10 cellular contexts compared by ENCODE assay signal in genomic region chr17:45226620-45227019, GRCh38. TPM values are rescaled to one million over a fixed set of nuclear protein-coding genes. Genes with fewer than 3 reads are reported as not detected.
DNase-seq lines count a peak whose midpoint lies in the region; ATAC-seq, FAIRE-seq and TF ChIP-seq lines count a peak whose summit lies in the region.
"Had no signal": no experiment of that assay in that cellular context is flagged by ENCODE, and none has a peak within 500 bp of the region (broad histone marks: within the 10 kb centered on the region; RNA-seq: fewer than 3 reads in every experiment).

No MANE protein-coding gene starts in this region.

- no peak overlapping the region for H3K18ac ChIP-seq in IMR-90 (ENCODE audit: low read depth, low read length)

- H3K9ac ChIP-seq in BLaER1 (peak overlapping the region; percentile 90), IMR-90 (ENCODE audit: low read depth, low read length) (no peak overlapping the region), astrocyte (ENCODE audit: low read length) (no peak overlapping the region)

- dilution Hi-C loops in IMR-90 (cut with HindIII; ENCODE audit: low sequenced_read_pairs, unreplicated experiment), result no loop called here

- no peaks in the 10 kb centered on the region for H3K36me3 Mint-ChIP-seq in astrocyte (ENCODE audit: low read depth, unreplicated experiment)
- H3K36me3 Mint-ChIP-seq in naive thymus-derived CD8-positive, alpha-beta T cell, result peaks cover 0 to 2% (median 0%) of the 10 kb centered on the region in 3 donors

- peak overlapping the region; percentile 99 for H2AK5ac ChIP-seq in IMR-90 (ENCODE audit: low read depth, low read length)

- peaks cover 12% of the 10 kb centered on the region for H3K4me1 Mint-ChIP-seq in astrocyte (ENCODE audit: low read depth, unreplicated experiment)
- H3K4me1 Mint-ChIP-seq in naive thymus-derived CD8-positive, alpha-beta T cell, result peaks cover 49 to 85% (median 70%) of the 10 kb centered on the region in 4 donors

- no peak for TF ChIP-seq POLR2A in IMR-90 (IDR thresholded peaks at IDR 0.05; ENCODE audit: low read depth, low read length)

- intact Hi-C loops in IMR-90 (cut with micrococcal nuclease), result no loop called here

- peak overlapping the region; percentile 94 for H3K27ac ChIP-seq in BLaER1
- H3K27ac ChIP-seq in IMR-90 (ENCODE audit: insufficient read depth, low read length), result no peak overlapping the region
- no peak overlapping the region for H3K27ac ChIP-seq in astrocyte (ENCODE audit: low read depth, low read length)

- peak overlapping the region; percentile 66; the same call in 2 of the 3 replicates for H2BK15ac ChIP-seq in IMR-90 (ENCODE audit: low read depth, low read length)

- peak overlapping the region; percentile 97; the same call in 1 of the 2 replicates for H4K91ac ChIP-seq in IMR-90 (ENCODE audit: insufficient read depth, low read depth, low read length)

- TF ChIP-seq RAD21 in IMR-90 (IDR thresholded peaks at IDR 0.05; ENCODE audit: low read length), result no peak

- BruUV-seq in IMR-90 (replicated peaks; lab: Mats Ljungman, UMichigan), result no TSS peak

- H3K56ac ChIP-seq in IMR-90 (ENCODE audit: extremely low read depth, insufficient read depth, low read length), result no peak overlapping the region

- peaks cover 0 to 28% of the 10 kb centered on the region in 2 experiments; a peak in 3 of 4 replicates for H3K79me1 ChIP-seq in IMR-90 (ENCODE audit: low read depth in 1 of 2, low read length in 2 of 2)

- no peaks in the 10 kb centered on the region for H3K9me3 Mint-ChIP-seq in astrocyte (ENCODE audit: unreplicated experiment)
- no peaks in the 10 kb centered on the region for H3K9me3 Mint-ChIP-seq in naive thymus-derived CD8-positive, alpha-beta T cell

- H3K27me3 Mint-ChIP-seq in astrocyte (ENCODE audit: low read depth, unreplicated experiment), result peaks cover 12% of the 10 kb centered on the region
- H3K27me3 Mint-ChIP-seq in naive thymus-derived CD8-positive, alpha-beta T cell, result no peaks in the 10 kb centered on the region

- POLR2A ChIA-PET in IMR-90 (lab: Charles Lee; ENCODE audit: unreplicated experiment), result no interaction called here
- POLR2A ChIA-PET in naive thymus-derived CD8-positive, alpha-beta T cell (lab: Charles Lee), result interaction anchor here (0.8 to 47.5 kb wide), 17 partner anchors 5 to 1007 kb away, joined by 3 to 1514 read pairs (median 8); partner anchors contain the start of genes ACBD4, FMNL1, HEXIM1 and HEXIM2

- no peak overlapping the region for H3K4ac ChIP-seq in IMR-90 (ENCODE audit: low read depth, low read length)

- peak overlapping the region; percentile 1 for H2BK5ac ChIP-seq in IMR-90 (ENCODE audit: low read depth, low read length, poor library complexity, severe bottlenecking)

- H4K8ac ChIP-seq in IMR-90 (ENCODE audit: low read depth in 2 of 2, low read length in 2 of 2), result peak overlapping the region in 1 of 2 experiments; percentile 87; a peak in 2 of 4 replicates

- peak overlapping the region; percentile 19; the same call in 1 of the 2 replicates for H2BK120ac ChIP-seq in IMR-90 (ENCODE audit: low read depth, low read length)

- CTCF ChIA-PET in IMR-90 (lab: Yijun Ruan, JAX), result interaction anchor here (0.8 kb wide), 1 partner anchor 10 kb away, joined by 3 read pairs; no protein-coding TSS in a partner anchor

- H3K4me1 ChIP-seq in BLaER1, result peaks cover 89% of the 10 kb centered on the region
- H3K4me1 ChIP-seq in IMR-90 (ENCODE audit: control insufficient read depth, insufficient read depth, low read length), result peaks cover 47% of the 10 kb centered on the region
- H3K4me1 ChIP-seq in astrocyte (ENCODE audit: insufficient read depth, low read length), result peaks cover 17% of the 10 kb centered on the region

- no peak overlapping the region for H4K5ac ChIP-seq in IMR-90 (ENCODE audit: low read depth, low read length)

- in situ Hi-C loops in IMR-90 (cut with MboI; ENCODE audit: low sequenced_read_pairs), result no loop called here

- H3K4me2 ChIP-seq in BLaER1 (peak overlapping the region; percentile 98), IMR-90 (ENCODE audit: low read depth, low read length) (no peak overlapping the region), astrocyte (ENCODE audit: low read length) (no peak overlapping the region)

- H3K4me3 ChIP-seq in BLaER1, result peak overlapping the region; percentile 83
- no peak overlapping the region for H3K4me3 ChIP-seq in IMR-90 (ENCODE audit: insufficient read depth, low read depth, low read length)
- H3K4me3 ChIP-seq in astrocyte (ENCODE audit: insufficient read depth, low read depth, low read length), result no peak overlapping the region

- H3K79me2 ChIP-seq in astrocyte (ENCODE audit: insufficient read depth, low read length), result no peaks in the 10 kb centered on the region

- H3K36me3 ChIP-seq in BLaER1 (no peaks in the 10 kb centered on the region), IMR-90 (ENCODE audit: control insufficient read depth, insufficient read depth, low read length) (no peaks in the 10 kb centered on the region), astrocyte (ENCODE audit: insufficient read depth, low read length) (no peaks in the 10 kb centered on the region)

- no peak overlapping the region for H3K23ac ChIP-seq in IMR-90 (ENCODE audit: low read depth, low read length)

- WGBS in IMR-90 (ENCODE audit: extremely low coverage in 2 of 2, insufficient read length in 1 of 2), 2 experiments, result 100% methylated on average over 1 of the region's 4 CpGs; no CpG with 5 or more reads in 1 of the 2 experiments

- H4K20me1 ChIP-seq in BLaER1, result peaks cover 26% of the 10 kb centered on the region
- no peaks in the 10 kb centered on the region for H4K20me1 ChIP-seq in IMR-90 (ENCODE audit: insufficient read depth, low read length)
- H4K20me1 ChIP-seq in astrocyte (ENCODE audit: insufficient read depth, low read length), result no peaks in the 10 kb centered on the region

- H3K9me3 ChIP-seq in BLaER1, result no peaks in the 10 kb centered on the region
- no peaks in the 10 kb centered on the region for H3K9me3 ChIP-seq in IMR-90 (ENCODE audit: control insufficient read depth, insufficient read depth, low read length)
- H3K9me3 ChIP-seq in astrocyte (ENCODE audit: insufficient read depth, low read depth, low read length), result no peaks in the 10 kb centered on the region

- no peak overlapping the region for H3K4me3 Mint-ChIP-seq in astrocyte (ENCODE audit: unreplicated experiment)
- peak overlapping the region; percentile 95 to 100 (median 98) for H3K4me3 Mint-ChIP-seq in naive thymus-derived CD8-positive, alpha-beta T cell

- peaks cover 24% of the 10 kb centered on the region for H3K9me1 ChIP-seq in IMR-90 (ENCODE audit: insufficient read depth, low read length)

- FAIRE-seq in astrocyte (lab: Jason Lieb, UNC), result no peak

- H2AK9ac ChIP-seq in IMR-90 (replicated peaks; ENCODE audit: low read depth, low read length, poor library complexity), result no peak overlapping the region

- no peak overlapping the region for H2BK20ac ChIP-seq in IMR-90 (ENCODE audit: low read depth, low read length)

- peak overlapping the region; percentile 72 for H3K27ac Mint-ChIP-seq in astrocyte (ENCODE audit: unreplicated experiment)
- H3K27ac Mint-ChIP-seq in naive thymus-derived CD8-positive, alpha-beta T cell, result peak overlapping the region; percentile 98 to 100 (median 100)

- DNase-seq in IMR-90, result no peak
- DNase-seq in astrocyte (ENCODE audit: low read depth), result no peak
- DNase-seq in naive thymus-derived CD8-positive, alpha-beta T cell, result peak in 1 of 10 donors; percentile 40
- no peak for DNase-seq in stimulated activated CD4-positive, alpha-beta T cell treated with anti-CD3 and anti-CD28 coated beads, Interleukin-15, amount 100 ng/mL, for 24 hours
- no peak for DNase-seq in NCI-H510A (lab: John Stamatoyannopoulos, UW)
- DNase-seq: mesendoderm had no signal

- TF ChIP-seq CTCF in IMR-90 (conservative IDR thresholded peaks at IDR 0.05; ENCODE audit: low read depth, low read length), result no peak
- no peak for TF ChIP-seq CTCF in astrocyte (IDR thresholded peaks at IDR 0.05; ENCODE audit: insufficient read depth, low read depth, low read length)

- no peak overlapping the region for H2AFZ ChIP-seq in IMR-90 (replicated peaks; ENCODE audit: low read length, poor library complexity)
- no peak overlapping the region for H2AFZ ChIP-seq in astrocyte (ENCODE audit: low read depth, low read length)

- H3K27me3 ChIP-seq in BLaER1 (no peaks in the 10 kb centered on the region), IMR-90 (ENCODE audit: control insufficient read depth, insufficient read depth, low read length) (peaks cover 5% of the 10 kb centered on the region), astrocyte (ENCODE audit: insufficient read depth, low read length) (peaks cover 11% of the 10 kb centered on the region)

- ATAC-seq in IMR-90 (ENCODE audit: low read depth) (no peak), GM21515 (IDR thresholded peaks at IDR 0.05; ENCODE audit: unreplicated experiment) (no peak), GM19395 (IDR thresholded peaks at IDR 0.05; ENCODE audit: unreplicated experiment) (no peak)
- no peak for ATAC-seq in naive thymus-derived CD8-positive, alpha-beta T cell

- no peak overlapping the region for H3K14ac ChIP-seq in IMR-90 (replicated peaks; ENCODE audit: low read depth, low read length)

TF ChIP-seq in IMR-90, 13 proteins besides CTCF, POLR2A, EP300 and RAD21:
- TF ChIP-seq CEBPB (IDR thresholded peaks at IDR 0.05; ENCODE audit: low read depth, low read length) (no peak), ELK1 (IDR thresholded peaks at IDR 0.05; ENCODE audit: borderline replicate concordance, low read depth, low read length) (no peak), RFX5 (IDR thresholded peaks at IDR 0.05; ENCODE audit: low read depth, low read length) (no peak)

RNA-seq across cellular contexts. Expression of gene FMNL1, which starts 4.9 kb away (rescaled TPM):
- total RNA-seq in IMR-90 (2012; rRNA removed), result 0.36 and 0.56 TPM in 2 replicates
- 1.4 and 2.3 TPM in 2 replicates for polyA plus RNA-seq in IMR-90 (2012; rRNA removed)
- 4.2 and 5.3 TPM in 2 replicates for polyA plus RNA-seq in IMR-90 (2012; cell fraction: cytosol; rRNA removed)
- 10.8 and 12.1 TPM in 2 replicates for polyA plus RNA-seq in IMR-90 (2012; cell fraction: nucleus; rRNA removed; ENCODE audit: low replicate concordance)
- total RNA-seq in astrocyte, result 4.0 and 4.7 TPM in 2 replicates
- 100 to 1,000 TPM; 383 to 394 TPM for total RNA-seq in naive thymus-derived CD8-positive, alpha-beta T cell
- polyA plus RNA-seq in naive thymus-derived CD8-positive, alpha-beta T cell, result 10 to 100 TPM; 18.0 to 35.5 (median 21.5) TPM

RNA-seq across cellular contexts. Expression of gene SPATA32, which starts 35.3 kb away (rescaled TPM):
- total RNA-seq in IMR-90 (2012; rRNA removed) (under 0.01 and 0.18 TPM in 2 replicates), astrocyte (not detected in 2 replicates)
- polyA plus RNA-seq in IMR-90 (2012; rRNA removed), result not detected in 2 replicates
- polyA plus RNA-seq in IMR-90 (2012; cell fraction: cytosol; rRNA removed), result not detected in 2 replicates
- polyA plus RNA-seq in IMR-90 (2012; cell fraction: nucleus; rRNA removed; ENCODE audit: low replicate concordance), result 0.09 TPM in 1 of 2 replicates, not detected in the other
- total RNA-seq in naive thymus-derived CD8-positive, alpha-beta T cell, result under 1 TPM; 0.47 to 0.75 TPM
- polyA plus RNA-seq in naive thymus-derived CD8-positive, alpha-beta T cell, result under 1 TPM; 0.30 to 0.81 (median 0.44) TPM
- total RNA-seq: M059J had no signal

Comparison
In these comparisons a context has a peak if more than half of its experiments do, and no peak if none do; other contexts are left out.
1. RNA of gene FMNL1, which starts 4.9 kb away (total RNA-seq): 383 to 394 TPM in naive thymus-derived CD8-positive, alpha-beta T cell; 4.0 to 4.7 TPM in astrocyte and 0.36 to 0.56 TPM in IMR-90; every median in the first group is over 10 times any median in the second.